In genomic region chr17:60743812-60744211, GRCh38 we compare ENCODE assay signal across 11 cellular contexts.
DNase-seq lines count a peak whose midpoint lies in the region; ATAC-seq and TF ChIP-seq lines count a peak whose summit lies in the region.
"Had no signal": no experiment of that assay in that cellular context is flagged by ENCODE, and none has a peak within 500 bp of the region (broad histone marks: within the 10 kb centered on the region; RNA-seq: fewer than 3 reads in every experiment).

No MANE protein-coding gene starts in this region.

- H3K4me3 Mint-ChIP-seq in nephron: peak overlapping the region in 2 of 3 experiments; percentile 6 to 55
- H3K4me3 Mint-ChIP-seq: activated naive CD4-positive, alpha-beta T cell treated with anti-CD3 and anti-CD28 coated beads, Interleukin-2, amount 50 U/mL, for 24 hours had no signal

- peak overlapping the region; percentile 28 for H3K4me3 ChIP-seq in BJ (ENCODE audit: low read depth, low read length)

- H3K36me3 Mint-ChIP-seq in nephron (ENCODE audit: low read depth): peaks cover 9% of the 10 kb centered on the region

- peaks cover 15% of the 10 kb centered on the region for H3K4me1 Mint-ChIP-seq in nephron

- peak overlapping the region; percentile 73 for H3K27ac ChIP-seq in epithelial cell of prostate

- no peaks in the 10 kb centered on the region for H3K36me3 ChIP-seq in BJ (ENCODE audit: control insufficient read depth, insufficient read depth, low read length)

- peaks cover 10% of the 10 kb centered on the region for H3K9me3 Mint-ChIP-seq in nephron
- H3K9me3 Mint-ChIP-seq: activated naive CD4-positive, alpha-beta T cell treated with anti-CD3 and anti-CD28 coated beads, Interleukin-2, amount 50 U/mL, for 24 hours had no signal

- no peaks in the 10 kb centered on the region for H3K27me3 ChIP-seq in BJ (ENCODE audit: control insufficient read depth, insufficient read depth, low read length)

- H3K27ac Mint-ChIP-seq in nephron: peak overlapping the region; percentile 62 to 96 (median 86)
- H3K27ac Mint-ChIP-seq: activated naive CD4-positive, alpha-beta T cell treated with anti-CD3 and anti-CD28 coated beads, Interleukin-2, amount 50 U/mL, for 24 hours had no signal

- no peak for TF ChIP-seq CTCF in BJ (IDR thresholded peaks at IDR 0.05; ENCODE audit: insufficient read depth, low read depth, low read length)
- TF ChIP-seq CTCF in nephron (IDR thresholded peaks at IDR 0.05; ENCODE audit: unreplicated experiment in 3 of 3): no peak

- no peak for ATAC-seq in GM19035 (IDR thresholded peaks at IDR 0.05; ENCODE audit: unreplicated experiment)
- ATAC-seq in HG03354 (IDR thresholded peaks at IDR 0.05; ENCODE audit: poor library complexity, severe bottlenecking, unreplicated experiment): no peak
- no peak for ATAC-seq in HG02763 (IDR thresholded peaks at IDR 0.05; ENCODE audit: unreplicated experiment)

- H3K27me3 Mint-ChIP-seq in nephron (ENCODE audit: low read depth): no peaks in the 10 kb centered on the region
- H3K27me3 Mint-ChIP-seq: activated naive CD4-positive, alpha-beta T cell treated with anti-CD3 and anti-CD28 coated beads, Interleukin-2, amount 50 U/mL, for 24 hours had no signal

- CTCF ChIA-PET in BJ (lab: Yijun Ruan, JAX): interaction anchor here (1.0 kb wide), 2 partner anchors 9 to 23 kb away, joined by 3 read pairs; no protein-coding TSS in a partner anchor

- POLR2A ChIA-PET in BJ (lab: Charles Lee): no interaction called here

- DNase-seq in BJ (ENCODE audit: low read depth) (peak; percentile 15), NCI-H748 (lab: John Stamatoyannopoulos, UW; ENCODE audit: unreplicated experiment) (peak; percentile 76), epithelial cell of prostate (ENCODE audit: low read depth, low spot score) (peak; percentile 37), NCI-H82 (lab: John Stamatoyannopoulos, UW) (no peak)
- DNase-seq: DND-41, T-helper 2 cell had no signal
